Comparison of ENCODE assay signal across 8 cellular contexts in the genomic region with DNA sequence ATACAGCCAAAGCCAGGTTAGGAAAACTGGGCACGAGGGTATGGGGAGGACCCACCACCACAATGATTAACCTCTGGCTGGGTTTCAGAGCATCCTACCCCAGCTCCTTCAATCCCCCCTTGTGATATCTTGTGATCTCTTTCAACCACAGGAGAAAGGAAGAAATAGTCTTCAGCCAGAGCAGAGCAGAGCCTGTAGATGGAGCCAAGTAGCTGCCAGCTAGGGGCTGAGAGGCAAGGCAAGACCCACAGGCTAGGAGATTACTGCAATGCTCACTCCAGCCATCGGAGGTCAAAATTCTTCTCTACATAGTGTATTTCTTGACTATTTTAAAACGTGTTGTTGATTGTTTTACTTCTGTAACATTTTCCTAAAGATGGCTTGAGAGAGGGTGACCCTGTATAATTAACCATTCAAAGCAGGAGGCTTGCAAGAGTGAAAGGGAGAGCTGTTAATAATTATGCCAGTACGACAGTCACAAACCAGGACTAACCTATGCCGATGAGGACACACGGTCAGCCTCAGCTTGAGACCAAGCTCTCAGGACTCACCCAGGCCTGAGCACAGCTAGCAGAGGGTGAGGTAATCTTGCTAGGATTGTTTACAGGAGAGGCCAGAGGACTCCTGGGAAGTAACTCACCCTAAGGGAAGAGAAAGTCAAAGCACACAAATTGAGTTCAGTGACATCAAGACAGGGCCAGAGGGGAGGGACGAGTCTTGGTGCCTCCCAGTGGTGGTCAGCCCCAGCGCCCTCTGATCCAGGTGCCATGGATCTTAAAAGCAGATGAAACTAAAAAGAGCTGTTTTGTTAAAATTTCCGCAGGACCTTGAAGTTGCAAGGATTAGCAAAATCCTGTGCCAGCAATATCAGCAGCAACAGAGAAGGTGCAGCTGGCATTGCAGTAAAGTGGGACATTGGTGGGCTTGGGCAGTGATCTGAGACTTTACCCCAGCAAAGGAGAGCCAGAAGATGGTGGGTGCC. TPM values are rescaled to one million over a fixed set of nuclear protein-coding genes. Genes with fewer than 3 reads are reported as not detected.
DNase-seq lines count a peak whose midpoint lies in the region; ATAC-seq and TF ChIP-seq lines count a peak whose summit lies in the region.

No MANE protein-coding gene starts in this region.

- peak; percentile 33 for DNase-seq in NCI-H748 (lab: John Stamatoyannopoulos, UW; ENCODE audit: unreplicated experiment)
- DNase-seq in NCI-H748 treated with DMSO at 0.1 percent for 48 hours (lab: John Stamatoyannopoulos, UW): no peak
- DNase-seq in NCI-H526 treated with DMSO at 0.1 percent for 48 hours (lab: John Stamatoyannopoulos, UW): peak; percentile 42
- peak; percentile 15 for DNase-seq in activated naive CD8-positive, alpha-beta T cell treated with anti-CD3 and anti-CD28 coated beads for 36 hours
- no peak for DNase-seq in heart right ventricle
- DNase-seq in pulmonary artery endothelial cell (ENCODE audit: low read depth, low spot score): peak; percentile 46
- DNase-seq in H7: no peak

- H3K4me3 ChIP-seq in heart right ventricle (no peak overlapping the region), H7 (ENCODE audit: insufficient read depth, low read depth, low read length) (no peak overlapping the region)

- H3K36me3 ChIP-seq in heart right ventricle (no peaks in the 10 kb centered on the region), H7 (replicated peaks; ENCODE audit: control insufficient read depth, insufficient read depth, low read length) (no peaks in the 10 kb centered on the region)

- H3K27ac ChIP-seq in heart right ventricle: peak overlapping the region in 4 of 10 donors; percentile 0 to 86 (median 80)

- 65 to 67% methylated on average over 9 of the region's 9 CpGs for WGBS in heart right ventricle, 2 donors

- H3K9me3 ChIP-seq in heart right ventricle: no peaks in the 10 kb centered on the region

- ATAC-seq in HG02884 (IDR thresholded peaks at IDR 0.05; ENCODE audit: unreplicated experiment) (peak; percentile 57), heart right ventricle (peak in 7 of 8 donors; percentile 54 to 75 (median 70))

- no peaks in the 10 kb centered on the region for H3K27me3 ChIP-seq in heart right ventricle
- H3K27me3 ChIP-seq in H7 (ENCODE audit: control insufficient read depth, insufficient read depth, low read length): no peaks in the 10 kb centered on the region

- intact Hi-C loops in heart right ventricle (cut with DNase I): no loop called here

- no peaks in the 10 kb centered on the region for H3K4me1 Mint-ChIP-seq in activated naive CD8-positive, alpha-beta T cell treated with anti-CD3 and anti-CD28 coated beads for 36 hours

- no peaks in the 10 kb centered on the region for H3K9me3 Mint-ChIP-seq in activated naive CD8-positive, alpha-beta T cell treated with anti-CD3 and anti-CD28 coated beads for 36 hours

- peaks cover 7% of the 10 kb centered on the region for H3K27me3 Mint-ChIP-seq in activated naive CD8-positive, alpha-beta T cell treated with anti-CD3 and anti-CD28 coated beads for 36 hours

- no peak overlapping the region for H3K4me3 Mint-ChIP-seq in activated naive CD8-positive, alpha-beta T cell treated with anti-CD3 and anti-CD28 coated beads for 36 hours

- H3K36me3 Mint-ChIP-seq in activated naive CD8-positive, alpha-beta T cell treated with anti-CD3 and anti-CD28 coated beads for 36 hours: no peaks in the 10 kb centered on the region

- H3K4me1 ChIP-seq in heart right ventricle: peaks cover 4 to 47% (median 36%) of the 10 kb centered on the region in 9 donors

- peak in 7 of 9 donors; percentile 37 to 61 (median 55) for TF ChIP-seq CTCF in heart right ventricle (IDR thresholded peaks at IDR 0.05)

- H3K27ac Mint-ChIP-seq in activated naive CD8-positive, alpha-beta T cell treated with anti-CD3 and anti-CD28 coated beads for 36 hours: no peak overlapping the region

RNA-seq across cellular contexts. Expression of a gene that starts 29.8 kb away (rescaled TPM):
- total RNA-seq in activated naive CD8-positive, alpha-beta T cell treated with anti-CD3 and anti-CD28 coated beads for 36 hours: 10 to 100 TPM; 77.9 to 79.5 TPM
- total RNA-seq in heart right ventricle (10 to 100 TPM in 1 of 10 donors, 1 to 10 TPM in 9; 1.8 to 14.7 (median 4.2) TPM), pulmonary artery endothelial cell (36.5 and 76.4 TPM in 2 replicates)
- 1 to 10 TPM; 3.1 to 5.2 TPM for polyA plus RNA-seq in heart right ventricle
- 56.7 and 59.6 TPM in 2 replicates for total RNA-seq in H7 (2014; rRNA removed; shearing (Covaris generic))

Comparison
In these comparisons a context has a peak if more than half of its experiments do, and no peak if none do; other contexts are left out.
1. DNase-seq: peak in NCI-H748 (single experiment), NCI-H526 treated with DMSO at 0.1 percent for 48 hours (single experiment), activated naive CD8-positive, alpha-beta T cell treated with anti-CD3 and anti-CD28 coated beads for 36 hours (single experiment) and pulmonary artery endothelial cell (single experiment); none in NCI-H748 treated with DMSO at 0.1 percent for 48 hours (single experiment), heart right ventricle (0 of 2) and H7 (single experiment).